13 cellular contexts compared by ENCODE assay signal in genomic region chr6:139251377-139252017, GRCh38. TPM values are rescaled to one million over a fixed set of nuclear protein-coding genes. Genes with fewer than 3 reads are reported as not detected.
A peak's percentile ranks its signal among the peaks of the same experiment; 100 is the strongest.
DNase-seq lines count a peak whose midpoint lies in the region; ATAC-seq and TF ChIP-seq lines count a peak whose summit lies in the region.
"Had no signal": no experiment of that assay in that cellular context is flagged by ENCODE, and none has a peak within 500 bp of the region (broad histone marks: within the 10 kb centered on the region; RNA-seq: fewer than 3 reads in every experiment).

No MANE protein-coding gene starts in this region.

- intact Hi-C loops in heart left ventricle (cut with DNase I): loop anchor here in 3 of 10 donors (1.0 to 5.0 kb wide), 5 partner anchors 34 to 86 kb away; partner anchors contain the start of gene TXLNB (in 2 of the 3)
- intact Hi-C loops in sciatic nerve (cut with DNase I): no loop called here

- H3K27me3 ChIP-seq in heart left ventricle: no peaks in the 10 kb centered on the region
- no peaks in the 10 kb centered on the region for H3K27me3 ChIP-seq in MG63

- no peaks in the 10 kb centered on the region for H3K9me3 Mint-ChIP-seq in activated CD4-positive, alpha-beta memory T cell treated with anti-CD3 and anti-CD28 coated beads, Interleukin-2, amount 10 ng/mL, durations not matched to agents 7 days and 5 days
- H3K9me3 Mint-ChIP-seq: IgD-negative memory B cell had no signal

- H3K9me3 ChIP-seq in KOPT-K1 (ENCODE audit: insufficient read depth, low read length, poor library complexity, severe bottlenecking) (no peaks in the 10 kb centered on the region), heart left ventricle (no peaks in the 10 kb centered on the region), MG63 (no peaks in the 10 kb centered on the region)

- peaks cover 44% of the 10 kb centered on the region for H3K4me1 Mint-ChIP-seq in activated CD4-positive, alpha-beta memory T cell treated with anti-CD3 and anti-CD28 coated beads, Interleukin-2, amount 10 ng/mL, durations not matched to agents 7 days and 5 days

- no peak for TF ChIP-seq POLR2A in heart left ventricle (IDR thresholded peaks at IDR 0.05)

- H3K27ac ChIP-seq in KOPT-K1 (ENCODE audit: low read depth, low read length, poor library complexity, severe bottlenecking): peak overlapping the region; percentile 12
- peak overlapping the region; percentile 54 to 85 (median 79) for H3K27ac ChIP-seq in heart left ventricle
- H3K27ac ChIP-seq: SK-N-MC had no signal

- no peak for DNase-seq in activated CD4-positive, alpha-beta memory T cell treated with anti-CD3 and anti-CD28 coated beads, Interleukin-2, amount 10 ng/mL, durations not matched to agents 7 days and 5 days
- DNase-seq in heart left ventricle: peak in 2 of 5 donors; percentile 34 to 35
- DNase-seq in sciatic nerve (ENCODE audit: low spot score): no peak
- DNase-seq in CD1c-positive myeloid dendritic cell (ENCODE audit: extremely low spot score): no peak
- no peak for DNase-seq in NCI-H187 treated with DMSO at 0.1 percent for 48 hours (lab: John Stamatoyannopoulos, UW)
- DNase-seq in MG63: no peak
- DNase-seq: COR-L47; effector CD8-positive, alpha-beta T cell; head of caudate nucleus had no signal

- H3K4me3 Mint-ChIP-seq in activated CD4-positive, alpha-beta memory T cell treated with anti-CD3 and anti-CD28 coated beads, Interleukin-2, amount 10 ng/mL, durations not matched to agents 7 days and 5 days: peak overlapping the region; percentile 70

- H3K4me1 ChIP-seq in heart left ventricle: peaks cover 4 to 42% (median 24%) of the 10 kb centered on the region in 12 donors

- no peaks in the 10 kb centered on the region for H3K27me3 Mint-ChIP-seq in activated CD4-positive, alpha-beta memory T cell treated with anti-CD3 and anti-CD28 coated beads, Interleukin-2, amount 10 ng/mL, durations not matched to agents 7 days and 5 days
- H3K27me3 Mint-ChIP-seq: IgD-negative memory B cell had no signal

- POLR2A ChIA-PET in activated CD4-positive, alpha-beta memory T cell treated with anti-CD3 and anti-CD28 coated beads, Interleukin-2, amount 10 ng/mL, durations not matched to agents 7 days and 5 days (lab: Charles Lee): interaction anchor here (0.7 to 2.6 kb wide), 12 partner anchors 11 to 283 kb away, joined by 3 to 53 read pairs (median 8); partner anchors contain the start of genes CITED2 and TXLNB

- 15 to 22% (median 17%) methylated on average over 3 of the region's 3 CpGs for WGBS in heart left ventricle, 4 donors

- no peak for TF ChIP-seq CTCF in heart left ventricle (IDR thresholded peaks at IDR 0.05)

- H3K4me3 ChIP-seq in heart left ventricle (no peak overlapping the region), MG63 (no peak overlapping the region)
- H3K4me3 ChIP-seq: SK-N-MC had no signal

- H3K27ac Mint-ChIP-seq in activated CD4-positive, alpha-beta memory T cell treated with anti-CD3 and anti-CD28 coated beads, Interleukin-2, amount 10 ng/mL, durations not matched to agents 7 days and 5 days: peak overlapping the region; percentile 93

- H3K36me3 ChIP-seq in KOPT-K1 (ENCODE audit: insufficient read depth, low read length): no peaks in the 10 kb centered on the region
- peaks cover 0 to 40% (median 11%) of the 10 kb centered on the region in 9 donors for H3K36me3 ChIP-seq in heart left ventricle
- H3K36me3 ChIP-seq in MG63: no peaks in the 10 kb centered on the region

- H3K36me3 Mint-ChIP-seq in activated CD4-positive, alpha-beta memory T cell treated with anti-CD3 and anti-CD28 coated beads, Interleukin-2, amount 10 ng/mL, durations not matched to agents 7 days and 5 days (ENCODE audit: low read depth): no peaks in the 10 kb centered on the region

- CTCF ChIA-PET in activated CD4-positive, alpha-beta memory T cell treated with anti-CD3 and anti-CD28 coated beads, Interleukin-2, amount 10 ng/mL, durations not matched to agents 7 days and 5 days (lab: Charles Lee): interaction anchor here (0.8 to 2.6 kb wide), 11 partner anchors 12 to 126 kb away, joined by 3 to 51 read pairs (median 6); partner anchors contain the start of gene TXLNB

- peak; percentile 78 to 89 (median 83) for ATAC-seq in heart left ventricle
- peak; percentile 74 for ATAC-seq in sciatic nerve
- no peak for ATAC-seq in HG02678 (IDR thresholded peaks at IDR 0.05; ENCODE audit: unreplicated experiment)

RNA-seq across cellular contexts. Expression of gene TXLNB, which starts 40.3 kb away (rescaled TPM):
- under 1 TPM; 0.60 to 0.90 TPM for total RNA-seq in activated CD4-positive, alpha-beta memory T cell treated with anti-CD3 and anti-CD28 coated beads, Interleukin-2, amount 10 ng/mL, durations not matched to agents 7 days and 5 days
- total RNA-seq in heart left ventricle: 100 to 1,000 TPM in 6 of 9 donors, 10 to 100 TPM in 3; 80.6 to 170 (median 138) TPM
- polyA plus RNA-seq in heart left ventricle: 10 to 100 TPM; 10.1 to 40.4 TPM
- 1.7 TPM for total RNA-seq in sciatic nerve
- total RNA-seq in MG63 (2014; rRNA removed; shearing (Covaris generic); ENCODE audit: low replicate concordance): not detected in 2 replicates

Comparison
In these comparisons a context has a peak if more than half of its experiments do, and no peak if none do; other contexts are left out.
1. RNA of gene TXLNB, which starts 40.3 kb away (total RNA-seq): 80.6 to 170 TPM in heart left ventricle; 1.7 TPM in sciatic nerve (single experiment), 0.60 to 0.90 TPM in activated CD4-positive, alpha-beta memory T cell treated with anti-CD3 and anti-CD28 coated beads, Interleukin-2, amount 10 ng/mL, durations not matched to agents 7 days and 5 days and not detected in MG63; every median in the first group is over 10 times any median in the second.